In genomic region chr20:37431786-37432185, GRCh38 we compare ENCODE assay signal across 26 cellular contexts.
DNase-seq lines count a peak whose midpoint lies in the region; ATAC-seq and TF ChIP-seq lines count a peak whose summit lies in the region.
"Had no signal": no experiment of that assay in that cellular context is flagged by ENCODE, and none has a peak within 500 bp of the region (broad histone marks: within the 10 kb centered on the region; RNA-seq: fewer than 3 reads in every experiment).

No MANE protein-coding gene starts in this region.

- H3K14ac ChIP-seq in neuronal stem cell (ENCODE audit: low read length): no peak overlapping the region

- H3K27me3 Mint-ChIP-seq in activated CD4-positive, alpha-beta T cell treated with anti-CD3 and anti-CD28 coated beads, Interleukin-2, amount 10 ng/mL, durations not matched to agents 24 days and 14 days: no peaks in the 10 kb centered on the region

- H3K4me2 ChIP-seq in neuronal stem cell (ENCODE audit: insufficient read depth, low read length, poor library complexity, severe bottlenecking): no peak overlapping the region
- H3K4me2 ChIP-seq: BLaER1 had no signal

- ATAC-seq in RWPE2 (ENCODE audit: low read depth) (no peak), upper lobe of right lung (peak; percentile 23), omental fat pad (ENCODE audit: low FRiP score) (no peak)
- ATAC-seq in stimulated activated naive CD8-positive, alpha-beta T cell treated with anti-CD3 and anti-CD28 coated beads, Interleukin-15, Interleukin-2, amounts not matched to agents 100 U/mL and 50 U/mL, for 24 hours: peak; percentile 9
- ATAC-seq: GM12878 had no signal

- intact Hi-C loops in upper lobe of right lung (cut with DNase I): no loop called here
- intact Hi-C loops in activated CD4-positive, alpha-beta T cell treated with anti-CD3 and anti-CD28 coated beads, Interleukin-2, amount 10 ng/mL, durations not matched to agents 24 days and 14 days (cut with micrococcal nuclease): no loop called here

- H3K27ac Mint-ChIP-seq in activated CD4-positive, alpha-beta T cell treated with anti-CD3 and anti-CD28 coated beads, Interleukin-2, amount 10 ng/mL, durations not matched to agents 24 days and 14 days: no peak overlapping the region
- H3K27ac Mint-ChIP-seq: CD14-positive monocyte; CD4-positive, alpha-beta memory T cell; CD4-positive, CD25-positive, alpha-beta regulatory T cell; CD8-positive, alpha-beta memory T cell had no signal

- no peak overlapping the region for H3K23ac ChIP-seq in neuronal stem cell (ENCODE audit: low read depth, low read length, poor library complexity)

- no peaks in the 10 kb centered on the region for H3K4me1 Mint-ChIP-seq in activated CD4-positive, alpha-beta T cell treated with anti-CD3 and anti-CD28 coated beads, Interleukin-2, amount 10 ng/mL, durations not matched to agents 24 days and 14 days
- H3K4me1 Mint-ChIP-seq: CD14-positive monocyte; CD4-positive, alpha-beta memory T cell; CD4-positive, CD25-positive, alpha-beta regulatory T cell; CD8-positive, alpha-beta memory T cell had no signal

- DNase-seq in RWPE2 (ENCODE audit: low spot score) (peak; percentile 78), neuronal stem cell (ENCODE audit: low spot score) (no peak), upper lobe of right lung (no peak), omental fat pad (ENCODE audit: low spot score) (no peak), nucleus accumbens (lab: John Stamatoyannopoulos, UW) (no peak), HuH-7 (ENCODE audit: low spot score) (no peak)
- DNase-seq in stimulated activated naive CD8-positive, alpha-beta T cell treated with anti-CD3 and anti-CD28 coated beads, Interleukin-15, Interleukin-2, amounts not matched to agents 100 U/mL and 50 U/mL, for 24 hours: no peak
- no peak for DNase-seq in activated CD4-positive, alpha-beta T cell treated with anti-CD3 and anti-CD28 coated beads, Interleukin-2, amount 10 ng/mL, durations not matched to agents 24 days and 14 days
- DNase-seq: 8988T; ACHN; BE2C; C1 segment of cervical spinal cord; CD4-positive, alpha-beta memory T cell; CD4-positive, CD25-positive, alpha-beta regulatory T cell; CD8-positive, alpha-beta memory T cell; COR-L47; DMS 273 treated with DMSO at 0.1 percent for 48 hours; DMS153; DMS53; DMS79; DND-41; EL; GDM1 had no signal

- peaks cover 16% of the 10 kb centered on the region for H3K27me3 ChIP-seq in RWPE2 (ENCODE audit: insufficient read depth, poor library complexity, severe bottlenecking)
- peaks cover 0 to 18% (median 0%) of the 10 kb centered on the region in 3 experiments for H3K27me3 ChIP-seq in neuronal stem cell (ENCODE audit: control insufficient read depth in 3 of 3, insufficient read depth in 3 of 3, low read depth in 1 of 3, low read length in 3 of 3)
- peaks cover 9% of the 10 kb centered on the region for H3K27me3 ChIP-seq in upper lobe of right lung
- H3K27me3 ChIP-seq: BE2C, BLaER1 had no signal

- WGBS in neuronal stem cell (ENCODE audit: extremely low coverage in 2 of 2, insufficient read length in 2 of 2, insufficient replicate concordance in 1 of 2), 2 donors: no CpG with 5 or more reads among the region's 12 CpGs

- H4K8ac ChIP-seq in neuronal stem cell (ENCODE audit: low read depth, low read length): no peak overlapping the region

- no peak overlapping the region for H3K4me3 Mint-ChIP-seq in activated CD4-positive, alpha-beta T cell treated with anti-CD3 and anti-CD28 coated beads, Interleukin-2, amount 10 ng/mL, durations not matched to agents 24 days and 14 days
- H3K4me3 Mint-ChIP-seq: CD14-positive monocyte; CD4-positive, alpha-beta memory T cell; CD4-positive, CD25-positive, alpha-beta regulatory T cell; CD8-positive, alpha-beta memory T cell had no signal

- H3K79me1 ChIP-seq in neuronal stem cell (ENCODE audit: low read depth, low read length): no peaks in the 10 kb centered on the region

- H2BK15ac ChIP-seq in neuronal stem cell (ENCODE audit: low read length): no peak overlapping the region

- H3K36me3 ChIP-seq in RWPE2 (ENCODE audit: low read depth) (no peaks in the 10 kb centered on the region), neuronal stem cell (replicated peaks in 1 of 2; ENCODE audit: control insufficient read depth in 2 of 2, insufficient read depth in 2 of 2, low read length in 2 of 2) (no peaks in the 10 kb centered on the region), upper lobe of right lung (no peaks in the 10 kb centered on the region)
- H3K36me3 ChIP-seq: BE2C, BLaER1 had no signal

- peak overlapping the region; percentile 44 for H3K9ac ChIP-seq in neuronal stem cell (ENCODE audit: low read depth, low read length, poor library complexity)
- H3K9ac ChIP-seq: BLaER1 had no signal

- H2BK120ac ChIP-seq in neuronal stem cell (ENCODE audit: low read depth, low read length): no peak overlapping the region

- H3K9me3 ChIP-seq in RWPE2 (ENCODE audit: severe bottlenecking) (no peaks in the 10 kb centered on the region), neuronal stem cell (replicated peaks in 1 of 2; ENCODE audit: control insufficient read depth in 2 of 2, insufficient read depth in 1 of 2, low read depth in 1 of 2, low read length in 2 of 2) (no peaks in the 10 kb centered on the region), upper lobe of right lung (no peaks in the 10 kb centered on the region)
- H3K9me3 ChIP-seq: BE2C, BLaER1 had no signal

- no peaks in the 10 kb centered on the region for H3K4me1 ChIP-seq in RWPE2 (ENCODE audit: insufficient read depth, poor library complexity, severe bottlenecking)
- peaks cover 0 to 4% of the 10 kb centered on the region in 2 donors for H3K4me1 ChIP-seq in neuronal stem cell (ENCODE audit: control insufficient read depth in 2 of 2, insufficient read depth in 1 of 2, low read depth in 1 of 2, low read length in 2 of 2)
- H3K4me1 ChIP-seq in upper lobe of right lung: no peaks in the 10 kb centered on the region
- H3K4me1 ChIP-seq: BE2C had no signal

- no peak overlapping the region for H3K27ac ChIP-seq in RWPE2 (ENCODE audit: poor library complexity, severe bottlenecking)
- no peak overlapping the region for H3K27ac ChIP-seq in neuronal stem cell (replicated peaks; ENCODE audit: low read length)
- no peak overlapping the region for H3K27ac ChIP-seq in upper lobe of right lung
- H3K27ac ChIP-seq: BLaER1 had no signal

- no peak overlapping the region for H2BK12ac ChIP-seq in neuronal stem cell (ENCODE audit: low read length)

- no peaks in the 10 kb centered on the region for H3K36me3 Mint-ChIP-seq in activated CD4-positive, alpha-beta T cell treated with anti-CD3 and anti-CD28 coated beads, Interleukin-2, amount 10 ng/mL, durations not matched to agents 24 days and 14 days (ENCODE audit: low read depth)
- H3K36me3 Mint-ChIP-seq: CD14-positive monocyte; CD4-positive, alpha-beta memory T cell; CD4-positive, CD25-positive, alpha-beta regulatory T cell; CD8-positive, alpha-beta memory T cell had no signal

- no peak overlapping the region for H3K4ac ChIP-seq in neuronal stem cell (ENCODE audit: low read length)

- TF ChIP-seq CTCF in RWPE2 (IDR thresholded peaks at IDR 0.05; ENCODE audit: poor library complexity, severe bottlenecking) (no peak), upper lobe of right lung (IDR thresholded peaks at IDR 0.05) (no peak), omental fat pad (IDR thresholded peaks at IDR 0.05) (no peak)

- no peak overlapping the region for H2AFZ ChIP-seq in neuronal stem cell (ENCODE audit: low read length)

- H4K91ac ChIP-seq in neuronal stem cell (ENCODE audit: low read depth, low read length, poor library complexity): peak overlapping the region; percentile 35

- no peak overlapping the region for H2BK5ac ChIP-seq in neuronal stem cell (ENCODE audit: low read length)

- H3K4me3 ChIP-seq in RWPE2 (ENCODE audit: severe bottlenecking): no peak overlapping the region
- no peak overlapping the region for H3K4me3 ChIP-seq in neuronal stem cell (ENCODE audit: low read length in 2 of 2)
- H3K4me3 ChIP-seq in upper lobe of right lung: no peak overlapping the region
- H3K4me3 ChIP-seq: BLaER1, GM12878 had no signal

- H3K9me3 Mint-ChIP-seq in activated CD4-positive, alpha-beta T cell treated with anti-CD3 and anti-CD28 coated beads, Interleukin-2, amount 10 ng/mL, durations not matched to agents 24 days and 14 days: no peaks in the 10 kb centered on the region
- H3K9me3 Mint-ChIP-seq: CD14-positive monocyte; CD4-positive, alpha-beta memory T cell; CD4-positive, CD25-positive, alpha-beta regulatory T cell; CD8-positive, alpha-beta memory T cell had no signal

- H3K18ac ChIP-seq in neuronal stem cell (ENCODE audit: low read length): peak overlapping the region; percentile 36

- no peak overlapping the region for H2AK5ac ChIP-seq in neuronal stem cell (ENCODE audit: low read depth, low read length)

Comparison
In these comparisons a context has a peak if more than half of its experiments do, and no peak if none do; other contexts are left out.
1. ATAC-seq: peak in stimulated activated naive CD8-positive, alpha-beta T cell treated with anti-CD3 and anti-CD28 coated beads, Interleukin-15, Interleukin-2, amounts not matched to agents 100 U/mL and 50 U/mL, for 24 hours (single experiment) and upper lobe of right lung (single experiment); none in RWPE2 (single experiment) and omental fat pad (single experiment).